In genomic region chr19:33677745-33678426, GRCh38 we compare ENCODE assay signal across 21 cellular contexts. TPM values are rescaled to one million over a fixed set of nuclear protein-coding genes. Genes with fewer than 3 reads are reported as not detected.
DNase-seq lines count a peak whose midpoint lies in the region; ATAC-seq, FAIRE-seq and TF ChIP-seq lines count a peak whose summit lies in the region.
"Had no signal": no experiment of that assay in that cellular context is flagged by ENCODE, and none has a peak within 500 bp of the region (broad histone marks: within the 10 kb centered on the region; RNA-seq: fewer than 3 reads in every experiment).

No MANE protein-coding gene starts in this region.

- peaks cover 22% of the 10 kb centered on the region for H3K27me3 Mint-ChIP-seq in T-helper 17 cell

- FAIRE-seq in GM12892 (lab: Jason Lieb, UNC) = no peak
- FAIRE-seq: HTR-8/SVneo had no signal

- no peaks in the 10 kb centered on the region for H3K36me3 Mint-ChIP-seq in T-helper 17 cell (ENCODE audit: low read depth)
- H3K36me3 Mint-ChIP-seq: stimulated activated effector memory CD8-positive, alpha-beta T cell treated with anti-CD3 and anti-CD28 coated beads, Interleukin-12 subunit alpha, Interleukin-12 subunit beta, amount 100 ng/mL, for 72 hours had no signal

- no peak for TF ChIP-seq CTCF in right atrium auricular region (IDR thresholded peaks at IDR 0.05)
- no peak for TF ChIP-seq CTCF in VCaP (conservative IDR thresholded peaks at IDR 0.05)
- TF ChIP-seq CTCF in GM13976 (IDR thresholded peaks at IDR 0.05; ENCODE audit: borderline replicate concordance, control extremely low read depth, extremely low read depth, insufficient read depth, missing control alignments) = no peak

- H3K27ac ChIP-seq in right atrium auricular region = no peak overlapping the region
- H3K27ac ChIP-seq in VCaP = peak overlapping the region; percentile 32; the same call in 1 of the 2 replicates
- H3K27ac ChIP-seq: esophagus squamous epithelium, PC-9, SK-N-MC had no signal

- ATAC-seq in T-helper 17 cell = no peak
- ATAC-seq: left ventricle myocardium superior; stimulated activated effector memory CD8-positive, alpha-beta T cell treated with anti-CD3 and anti-CD28 coated beads, Interleukin-12 subunit alpha, Interleukin-12 subunit beta, amount 100 ng/mL, for 72 hours had no signal

- in situ Hi-C loops in GM13976 (cut with MboI; ENCODE audit: low sequenced_read_pairs, unreplicated experiment) = no loop called here

- intact Hi-C loops in cardiac septum (cut with DNase I) = no loop called here

- H3K36me3 ChIP-seq in right atrium auricular region = no peaks in the 10 kb centered on the region
- H3K36me3 ChIP-seq: esophagus squamous epithelium had no signal

- no peaks in the 10 kb centered on the region for H3K4me1 Mint-ChIP-seq in T-helper 17 cell
- H3K4me1 Mint-ChIP-seq: stimulated activated effector memory CD8-positive, alpha-beta T cell treated with anti-CD3 and anti-CD28 coated beads, Interleukin-12 subunit alpha, Interleukin-12 subunit beta, amount 100 ng/mL, for 72 hours had no signal

- H3K4me1 ChIP-seq in right atrium auricular region = no peaks in the 10 kb centered on the region
- H3K4me1 ChIP-seq: esophagus squamous epithelium had no signal

- no peak overlapping the region for H3K27ac Mint-ChIP-seq in T-helper 17 cell
- H3K27ac Mint-ChIP-seq: CD4-positive, alpha-beta T cell; stimulated activated effector memory CD8-positive, alpha-beta T cell treated with anti-CD3 and anti-CD28 coated beads, Interleukin-12 subunit alpha, Interleukin-12 subunit beta, amount 100 ng/mL, for 72 hours had no signal

- no peaks in the 10 kb centered on the region for H3K9me3 ChIP-seq in right atrium auricular region
- H3K9me3 ChIP-seq in T-helper 17 cell (ENCODE audit: control insufficient read depth, low read length, poor library complexity, severe bottlenecking) = no peaks in the 10 kb centered on the region
- H3K9me3 ChIP-seq: esophagus squamous epithelium had no signal

- H3K4me3 ChIP-seq in right atrium auricular region = no peak overlapping the region
- H3K4me3 ChIP-seq: esophagus squamous epithelium, PC-9, SK-N-MC had no signal

- TF ChIP-seq POLR2A in GM12892 (IDR thresholded peaks at IDR 0.05; ENCODE audit: low read depth, low read length) = no peak

- H3K27me3 ChIP-seq in right atrium auricular region = no peaks in the 10 kb centered on the region

- DNase-seq in cardiac septum (ENCODE audit: low spot score) = peak; percentile 61
- DNase-seq in right atrium auricular region (ENCODE audit: low spot score) = no peak
- DNase-seq in left kidney (ENCODE audit: low read depth, low spot score) = peak; percentile 70
- no peak for DNase-seq in T-helper 17 cell
- DNase-seq in EL = no peak
- no peak for DNase-seq in GM12892 (ENCODE audit: insufficient read length)
- no peak for DNase-seq in GM13976 (ENCODE audit: low spot score)
- DNase-seq: activated CD4-positive, alpha-beta T cell treated with anti-CD3 and anti-CD28 coated beads for 4 hours; activated naive CD4-positive, alpha-beta T cell treated with Interleukin-2 at 50 U/mL for 16 hours; cerebellar nuclear complex; effector CD8-positive, alpha-beta T cell; esophagus squamous epithelium; left ventricle myocardium superior; NCI-H748 treated with DMSO at 0.1 percent for 48 hours; PC-9; T-helper 9 cell had no signal

- H3K4me3 Mint-ChIP-seq in T-helper 17 cell = no peak overlapping the region
- H3K4me3 Mint-ChIP-seq: CD4-positive, alpha-beta T cell; stimulated activated effector memory CD8-positive, alpha-beta T cell treated with anti-CD3 and anti-CD28 coated beads, Interleukin-12 subunit alpha, Interleukin-12 subunit beta, amount 100 ng/mL, for 72 hours had no signal

RNA-seq across cellular contexts. Expression of gene CHST8, which starts 56.1 kb away (rescaled TPM):
- total RNA-seq in cardiac septum = 0.27 TPM
- total RNA-seq in right atrium auricular region = under 1 TPM in 1 of 2 donors, not detected in 1; 0.43 TPM
- 1 to 10 TPM in 1 of 2 donors, not detected in 1; 2.7 TPM for total RNA-seq in T-helper 17 cell
- not detected for polyA plus RNA-seq in GM12892 (2012; ENCODE audit: missing spikeins)
- total RNA-seq: CD4-positive, alpha-beta T cell; left ventricle myocardium superior; PC-9 had no signal

Comparison
In these comparisons a context has a peak if more than half of its experiments do, and no peak if none do; other contexts are left out.
1. DNase-seq: peak in cardiac septum (single experiment) and left kidney (single experiment); none in right atrium auricular region (single experiment), T-helper 17 cell (0 of 3), EL (single experiment), GM12892 (single experiment) and GM13976 (single experiment).